3 cellular contexts compared by ENCODE assay signal in the genomic region with DNA sequence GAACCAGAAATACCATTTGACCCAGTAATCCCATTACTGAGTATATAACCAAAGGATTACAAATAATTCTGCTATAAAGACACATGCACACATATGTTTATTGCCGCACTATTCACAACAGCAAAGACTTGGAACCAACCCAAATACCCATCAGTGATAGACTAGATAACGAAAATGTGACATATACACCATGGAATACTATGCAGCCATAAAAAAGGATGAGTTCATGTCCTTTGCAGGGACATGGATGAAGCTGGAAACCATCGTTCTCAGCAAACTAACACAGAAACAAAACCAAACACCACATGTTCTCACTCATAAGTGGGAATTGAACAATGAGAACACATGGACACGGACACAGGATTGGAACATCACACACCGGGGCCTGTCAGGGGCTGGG. TPM values are rescaled to one million over a fixed set of nuclear protein-coding genes. Genes with fewer than 3 reads are reported as not detected.
DNase-seq lines count a peak whose midpoint lies in the region; ATAC-seq, FAIRE-seq and TF ChIP-seq lines count a peak whose summit lies in the region.
"Not testable (repeated sequence)": the region's sequence is repeated elsewhere in the genome, so short reads cannot be mapped to it uniquely, and the experiment has no call there.

No MANE protein-coding gene starts in this region.

- not testable (repeated sequence) for H3K79me2 ChIP-seq in K562 (ENCODE audit: control insufficient read depth, insufficient read depth, low read length)

- H3K9me1 ChIP-seq in K562 (ENCODE audit: control insufficient read depth, insufficient read depth, low read length): not testable (repeated sequence)

- not testable (repeated sequence) for H3K4me3 Mint-ChIP-seq in activated naive CD4-positive, alpha-beta T cell treated with anti-CD3 and anti-CD28 coated beads for 36 hours

- not testable (repeated sequence) for TF ChIP-seq POLR2A in K562 (conservative IDR thresholded peaks at IDR 0.05)

- H3K9me3 Mint-ChIP-seq in activated naive CD4-positive, alpha-beta T cell treated with anti-CD3 and anti-CD28 coated beads for 36 hours: not testable (repeated sequence)

- TF ChIP-seq EP300 in K562 (IDR thresholded peaks at IDR 0.05; ENCODE audit: low read length): not testable (repeated sequence)

- in situ Hi-C loops in K562 (cut with MboI): not testable (repeated sequence)

- not testable (repeated sequence) for H3K27ac ChIP-seq in HEK293 (ENCODE audit: extremely low read depth, low read depth, low read length); K562 (ENCODE audit: extremely low read depth, low read depth, low read length)

- intact Hi-C loops in activated naive CD4-positive, alpha-beta T cell treated with anti-CD3 and anti-CD28 coated beads for 36 hours (cut with micrococcal nuclease); K562 (cut with micrococcal nuclease): not testable (repeated sequence)

- CTCF ChIA-PET in HEK293 (lab: Yijun Ruan, JAX); activated naive CD4-positive, alpha-beta T cell treated with anti-CD3 and anti-CD28 coated beads for 36 hours (lab: Charles Lee); K562 (lab: Yijun Ruan, JAX; ENCODE audit: low intra/inter-chr PET ratio): not testable (repeated sequence)

- WGBS in K562 (ENCODE audit: insufficient coverage, low coverage, missing lambda C conversion rate): 20% methylated on average over 5 of the region's 5 CpGs

- not testable (repeated sequence) for H3K9ac ChIP-seq in K562 (ENCODE audit: insufficient read depth in 1 of 2, low read depth in 2 of 2, low read length in 2 of 2)

- not testable (repeated sequence) for ATAC-seq in K562

- not testable (repeated sequence) for H3K4me2 ChIP-seq in K562 (ENCODE audit: insufficient read depth, low read length)

- not testable (repeated sequence) for BruUV-seq in K562 (replicated peaks; lab: Mats Ljungman, UMichigan)

- H3K27ac Mint-ChIP-seq in activated naive CD4-positive, alpha-beta T cell treated with anti-CD3 and anti-CD28 coated beads for 36 hours: peak overlapping the region; percentile 50

- H2AFZ ChIP-seq in K562 (ENCODE audit: low read depth, low read length): not testable (repeated sequence)

- H3K4me1 Mint-ChIP-seq in activated naive CD4-positive, alpha-beta T cell treated with anti-CD3 and anti-CD28 coated beads for 36 hours (ENCODE audit: low read depth): not testable (repeated sequence)

- not testable (repeated sequence) for TF ChIP-seq RAD21 in K562 (CRISPR knock-in tag; conservative IDR thresholded peaks at IDR 0.05 in 1 of 2, IDR thresholded peaks at IDR 0.05 in 1 of 2)

- H3K36me3 ChIP-seq in HEK293 (ENCODE audit: control insufficient read depth in 2 of 2, insufficient read depth in 1 of 2, low read length in 2 of 2); K562 (ENCODE audit: control insufficient read depth, insufficient read depth, low read length): not testable (repeated sequence)

- not testable (repeated sequence) for H3K36me3 Mint-ChIP-seq in activated naive CD4-positive, alpha-beta T cell treated with anti-CD3 and anti-CD28 coated beads for 36 hours (ENCODE audit: low read depth)

- not testable (repeated sequence) for TF ChIP-seq CTCF in HEK293 (tag by site-specific recombination; IDR thresholded peaks at IDR 0.05); K562 (IDR thresholded peaks at IDR 0.05 in 2 of 3, conservative IDR thresholded peaks at IDR 0.05 in 1 of 3; ENCODE audit: insufficient read depth in 2 of 3, low read depth in 1 of 3, low read length in 3 of 3)

- H3K4me1 ChIP-seq in HEK293 (ENCODE audit: control insufficient read depth, insufficient read depth, low read length); K562 (replicated peaks in 1 of 2; ENCODE audit: control insufficient read depth in 2 of 2, insufficient read depth in 2 of 2, low read length in 2 of 2): not testable (repeated sequence)

- not testable (repeated sequence) for FAIRE-seq in K562 (lab: Jason Lieb, UNC)

- not testable (repeated sequence) for H3K9me3 ChIP-seq in HEK293 (ENCODE audit: control insufficient read depth, insufficient read depth, low read depth, low read length); K562 (replicated peaks; ENCODE audit: control insufficient read depth, insufficient read depth, low read depth, low read length)

- DNase-seq in activated naive CD4-positive, alpha-beta T cell treated with anti-CD3 and anti-CD28 coated beads for 36 hours; K562 (ENCODE audit: extremely low read depth in 1 of 4, low spot score in 3 of 4): not testable (repeated sequence)

- H3K27me3 ChIP-seq in K562 (ENCODE audit: control insufficient read depth in 2 of 2, insufficient read depth in 2 of 2, low read length in 2 of 2): not testable (repeated sequence)

- H3K4me3 ChIP-seq in HEK293 (ENCODE audit: low read depth, low read length); K562: not testable (repeated sequence)

- POLR2A ChIA-PET in HEK293 (lab: Yijun Ruan, JAX); K562 (lab: Yijun Ruan, JAX): not testable (repeated sequence)

- H3K27me3 Mint-ChIP-seq in activated naive CD4-positive, alpha-beta T cell treated with anti-CD3 and anti-CD28 coated beads for 36 hours (ENCODE audit: low read depth): not testable (repeated sequence)

- H4K20me1 ChIP-seq in K562 (replicated peaks; ENCODE audit: control insufficient read depth, insufficient read depth, low read length): not testable (repeated sequence)

TF ChIP-seq in HEK293, 187 proteins besides CTCF, POLR2A, EP300 and RAD21:
- peak; percentile 92 for TF ChIP-seq ZNF146 (tag by site-specific recombination; IDR thresholded peaks at IDR 0.05)

TF ChIP-seq in K562, 482 proteins besides CTCF, POLR2A, EP300 and RAD21:
- TF ChIP-seq ZNF146 (CRISPR knock-in tag; IDR thresholded peaks at IDR 0.05; ENCODE audit: unreplicated experiment) (peak; percentile 71), RBM25 (IDR thresholded peaks at IDR 0.05; ENCODE audit: low read depth, low read length, severe bottlenecking) (peak; percentile 9)

RNA-seq across cellular contexts. Expression of a gene that starts 49.4 kb away (rescaled TPM):
- total RNA-seq in activated naive CD4-positive, alpha-beta T cell treated with anti-CD3 and anti-CD28 coated beads for 36 hours: 10 to 100 TPM; 21.6 to 23.9 TPM
- total RNA-seq in K562 (2011; cell fraction: chromatin; rRNA removed; ENCODE audit: low replicate concordance): 37.5 and 49.1 TPM in 2 replicates
- total RNA-seq in K562 (2011; cell fraction: nucleolus; rRNA removed): 42.0 and 42.9 TPM in 2 replicates
- 40.6 and 47.7 TPM in 2 replicates for total RNA-seq in K562 (2011; cell fraction: nucleoplasm; rRNA removed)
- total RNA-seq in K562 (2014; rRNA removed): 4.8 and 8.3 TPM in 2 replicates
- total RNA-seq in K562 (2014; rRNA removed; fragmentation: Illumina TruSeq; extraction: Trizol): 14.2 and 16.7 TPM in 2 replicates
- total RNA-seq in K562 (2015; rRNA removed; fragmentation: Illumina TruSeq; extraction: Trizol): 12.4 and 13.4 TPM in 2 replicates
- 12.1 and 14.7 TPM in 2 replicates for total RNA-seq in K562 (2021)
- 12.5 and 17.8 TPM in 2 replicates for polyA plus RNA-seq in K562 (2011; rRNA removed)
- polyA plus RNA-seq in K562 (2011; cell fraction: cytosol; rRNA removed): 14.5 and 19.5 TPM in 2 replicates
- polyA plus RNA-seq in K562 (2011; cell fraction: nucleus; rRNA removed): 26.0 and 28.0 TPM in 2 replicates
- polyA plus RNA-seq in K562 (2012): 3.8 and 4.2 TPM in 2 replicates
- 5.6 and 6.4 TPM in 2 replicates for polyA plus RNA-seq in K562 (2014; fragmentation: Illumina TruSeq; extraction: Trizol)
- polyA plus RNA-seq in K562 (2014; fragmentation: Nextera tagmentation; extraction: Ambion mirVana): 1 to 10 TPM; 2.4 to 3.4 TPM
- polyA plus RNA-seq in K562 (2014; rRNA removed): 6.0 and 6.4 TPM in 2 replicates
- 62.6 and 65.3 TPM in 2 replicates for polyA minus RNA-seq in K562 (2011; rRNA and poly(A)+ RNA removed)
- 19.6 and 23.5 TPM in 2 replicates for polyA minus RNA-seq in K562 (2011; cell fraction: cytosol; rRNA and poly(A)+ RNA removed)
- 31.6 and 52.4 TPM in 2 replicates for polyA minus RNA-seq in K562 (2011; cell fraction: nucleus; rRNA and poly(A)+ RNA removed)
